ENCODE assay signal across 38 cellular contexts in the genomic region with DNA sequence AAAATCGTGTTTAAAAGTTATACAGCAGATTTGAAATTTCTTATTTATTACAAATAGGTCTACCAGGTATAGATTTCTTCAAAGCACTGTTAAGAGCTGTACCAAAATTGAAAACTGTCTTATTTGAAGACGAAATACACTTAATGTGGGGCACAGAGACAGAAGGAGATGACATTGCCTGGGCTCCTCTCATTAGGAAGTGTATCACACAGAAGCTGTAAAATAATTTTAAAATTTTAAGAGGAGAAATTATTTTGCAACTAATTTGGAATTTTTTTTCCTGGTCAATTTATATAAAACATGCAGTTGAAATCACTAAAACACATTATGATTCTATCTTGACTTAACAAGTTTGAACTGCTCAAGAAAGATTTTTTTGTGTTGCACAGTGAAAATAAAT.
"Had no signal": no experiment of that assay in that cellular context is flagged by ENCODE, and none has a peak within 500 bp of the region (broad histone marks: within the 10 kb centered on the region; RNA-seq: fewer than 3 reads in every experiment).

No MANE protein-coding gene starts in this region.

- H3K27ac Mint-ChIP-seq: activated CD4-positive, alpha-beta memory T cell treated with anti-CD3 and anti-CD28 coated beads for 36 hours; activated CD4-positive, alpha-beta T cell treated with anti-CD3 and anti-CD28 coated beads for 36 hours; activated CD4-positive, alpha-beta T cell treated with anti-CD3 and anti-CD28 coated beads, Interleukin-2, amount 10 ng/mL, durations not matched to agents 24 days and 14 days; activated CD8-positive, alpha-beta memory T cell treated with anti-CD3 and anti-CD28 coated beads, Interleukin-2, amount 10 ng/mL, durations not matched to agents 7 days and 5 days; activated CD8-positive, alpha-beta T cell treated with anti-CD3 and anti-CD28 coated beads, Interleukin-2, amount 10 ng/mL, durations not matched to agents 7 days and 5 days; activated naive CD4-positive, alpha-beta T cell treated with anti-CD3 and anti-CD28 coated beads for 36 hours; activated naive CD4-positive, alpha-beta T cell treated with anti-CD3 and anti-CD28 coated beads, Interleukin-2, amount 50 U/mL, for 24 hours; activated naive CD8-positive, alpha-beta T cell treated with anti-CD3 and anti-CD28 coated beads for 36 hours; activated naive CD8-positive, alpha-beta T cell treated with anti-CD3 and anti-CD28 coated beads, Interleukin-2, amount 50 U/mL, for 24 hours; activated T-helper 1 cell treated with anti-CD3 and anti-CD28 coated beads, Interleukin-12 subunit alpha, Interleukin-12 subunit beta, Interleukin-2, Interleukin-4 antibody, amounts not matched to agents 30 ng/mL and 10 ng/mL and 1 ng/mL, durations not matched to agents 14 hours and 24 hours and 36 hours; activated T-helper 2 cell treated with anti-CD3 and anti-CD28 coated beads, Interferon-gamma antibody, Interleukin-2, Interleukin-4, amounts not matched to agents 10 μg/mL and 5 μg/mL and 100 μg/mL, durations not matched to agents 14 hours and 24 hours and 36 hours; T-helper 17 cell; T-helper 2 cell treated with Interferon-gamma antibody and Interleukin-4, amounts not matched to agents 5 μg/mL and 100 μg/mL, for 36 hours had no signal

- H3K36me3 ChIP-seq: adrenal gland, breast epithelium, cardiac muscle cell, esophagus muscularis mucosa, gastrocnemius medialis, heart left ventricle, WERI-Rb-1 had no signal

- H3K9me3 ChIP-seq: adrenal gland, body of pancreas, breast epithelium, esophagus muscularis mucosa, gastrocnemius medialis, heart left ventricle had no signal

- H3K4me3 Mint-ChIP-seq: activated CD4-positive, alpha-beta memory T cell treated with anti-CD3 and anti-CD28 coated beads for 36 hours; activated CD4-positive, alpha-beta T cell treated with anti-CD3 and anti-CD28 coated beads for 36 hours; activated CD4-positive, alpha-beta T cell treated with anti-CD3 and anti-CD28 coated beads, Interleukin-2, amount 10 ng/mL, durations not matched to agents 24 days and 14 days; activated CD8-positive, alpha-beta memory T cell treated with anti-CD3 and anti-CD28 coated beads, Interleukin-2, amount 10 ng/mL, durations not matched to agents 7 days and 5 days; activated CD8-positive, alpha-beta T cell treated with anti-CD3 and anti-CD28 coated beads, Interleukin-2, amount 10 ng/mL, durations not matched to agents 7 days and 5 days; activated naive CD4-positive, alpha-beta T cell treated with anti-CD3 and anti-CD28 coated beads for 36 hours; activated naive CD4-positive, alpha-beta T cell treated with anti-CD3 and anti-CD28 coated beads, Interleukin-2, amount 50 U/mL, for 24 hours; activated naive CD8-positive, alpha-beta T cell treated with anti-CD3 and anti-CD28 coated beads for 36 hours; activated naive CD8-positive, alpha-beta T cell treated with anti-CD3 and anti-CD28 coated beads, Interleukin-2, amount 50 U/mL, for 24 hours; activated T-helper 1 cell treated with anti-CD3 and anti-CD28 coated beads, Interleukin-12 subunit alpha, Interleukin-12 subunit beta, Interleukin-2, Interleukin-4 antibody, amounts not matched to agents 30 ng/mL and 10 ng/mL and 1 ng/mL, durations not matched to agents 14 hours and 24 hours and 36 hours; T-helper 17 cell; T-helper 2 cell treated with Interferon-gamma antibody and Interleukin-4, amounts not matched to agents 5 μg/mL and 100 μg/mL, for 36 hours had no signal

- H3K4me3 ChIP-seq: adrenal gland, body of pancreas, breast epithelium, cardiac muscle cell, esophagus muscularis mucosa, gastrocnemius medialis, heart left ventricle had no signal

- H3K9me3 Mint-ChIP-seq: activated CD4-positive, alpha-beta memory T cell treated with anti-CD3 and anti-CD28 coated beads for 36 hours; activated CD4-positive, alpha-beta T cell treated with anti-CD3 and anti-CD28 coated beads, Interleukin-2, amount 10 ng/mL, durations not matched to agents 24 days and 14 days; activated naive CD4-positive, alpha-beta T cell treated with anti-CD3 and anti-CD28 coated beads for 36 hours; activated naive CD4-positive, alpha-beta T cell treated with anti-CD3 and anti-CD28 coated beads, Interleukin-2, amount 50 U/mL, for 24 hours; activated naive CD8-positive, alpha-beta T cell treated with anti-CD3 and anti-CD28 coated beads for 36 hours; activated naive CD8-positive, alpha-beta T cell treated with anti-CD3 and anti-CD28 coated beads, Interleukin-2, amount 50 U/mL, for 24 hours; activated T-helper 1 cell treated with anti-CD3 and anti-CD28 coated beads, Interleukin-12 subunit alpha, Interleukin-12 subunit beta, Interleukin-2, Interleukin-4 antibody, amounts not matched to agents 30 ng/mL and 10 ng/mL and 1 ng/mL, durations not matched to agents 14 hours and 24 hours and 36 hours; activated T-helper 2 cell treated with anti-CD3 and anti-CD28 coated beads, Interferon-gamma antibody, Interleukin-2, Interleukin-4, amounts not matched to agents 10 μg/mL and 5 μg/mL and 100 μg/mL, durations not matched to agents 14 hours and 24 hours and 36 hours; T-helper 2 cell treated with Interferon-gamma antibody and Interleukin-4, amounts not matched to agents 5 μg/mL and 100 μg/mL, for 36 hours had no signal

- H3K4me1 Mint-ChIP-seq: activated CD4-positive, alpha-beta T cell treated with anti-CD3 and anti-CD28 coated beads for 36 hours; activated CD4-positive, alpha-beta T cell treated with anti-CD3 and anti-CD28 coated beads, Interleukin-2, amount 10 ng/mL, durations not matched to agents 24 days and 14 days; activated CD8-positive, alpha-beta memory T cell treated with anti-CD3 and anti-CD28 coated beads, Interleukin-2, amount 10 ng/mL, durations not matched to agents 7 days and 5 days; activated naive CD4-positive, alpha-beta T cell treated with anti-CD3 and anti-CD28 coated beads, Interleukin-2, amount 50 U/mL, for 24 hours; activated naive CD8-positive, alpha-beta T cell treated with anti-CD3 and anti-CD28 coated beads for 36 hours; activated naive CD8-positive, alpha-beta T cell treated with anti-CD3 and anti-CD28 coated beads, Interleukin-2, amount 50 U/mL, for 24 hours; T-helper 17 cell had no signal

- H3K36me3 Mint-ChIP-seq: activated CD4-positive, alpha-beta memory T cell treated with anti-CD3 and anti-CD28 coated beads for 36 hours; activated CD8-positive, alpha-beta memory T cell treated with anti-CD3 and anti-CD28 coated beads, Interleukin-2, amount 10 ng/mL, durations not matched to agents 7 days and 5 days; activated naive CD4-positive, alpha-beta T cell treated with anti-CD3 and anti-CD28 coated beads, Interleukin-2, amount 50 U/mL, for 24 hours; activated naive CD8-positive, alpha-beta T cell treated with anti-CD3 and anti-CD28 coated beads for 36 hours had no signal

- H3K4me1 ChIP-seq: adrenal gland, body of pancreas, breast epithelium, foreskin keratinocyte, gastrocnemius medialis, heart left ventricle had no signal

- H3K27me3 Mint-ChIP-seq: activated CD4-positive, alpha-beta memory T cell treated with anti-CD3 and anti-CD28 coated beads for 36 hours; activated CD4-positive, alpha-beta T cell treated with anti-CD3 and anti-CD28 coated beads for 36 hours; activated CD4-positive, alpha-beta T cell treated with anti-CD3 and anti-CD28 coated beads, Interleukin-2, amount 10 ng/mL, durations not matched to agents 24 days and 14 days; activated CD8-positive, alpha-beta memory T cell treated with anti-CD3 and anti-CD28 coated beads, Interleukin-2, amount 10 ng/mL, durations not matched to agents 7 days and 5 days; activated naive CD4-positive, alpha-beta T cell treated with anti-CD3 and anti-CD28 coated beads, Interleukin-2, amount 50 U/mL, for 24 hours; activated naive CD8-positive, alpha-beta T cell treated with anti-CD3 and anti-CD28 coated beads for 36 hours; activated naive CD8-positive, alpha-beta T cell treated with anti-CD3 and anti-CD28 coated beads, Interleukin-2, amount 50 U/mL, for 24 hours; T-helper 17 cell had no signal

- H3K27ac ChIP-seq: adrenal gland, body of pancreas, breast epithelium, cardiac muscle cell, esophagus muscularis mucosa, foreskin keratinocyte, gastrocnemius medialis, heart left ventricle, WERI-Rb-1 had no signal

- H3K27me3 ChIP-seq: adrenal gland, body of pancreas, breast epithelium, cardiac muscle cell, esophagus muscularis mucosa, foreskin keratinocyte, gastrocnemius medialis, heart left ventricle had no signal

- DNase-seq: activated CD4-positive, alpha-beta memory T cell treated with anti-CD3 and anti-CD28 coated beads for 36 hours; activated CD4-positive, alpha-beta T cell treated with anti-CD3 and anti-CD28 coated beads for 36 hours; activated CD4-positive, alpha-beta T cell treated with anti-CD3 and anti-CD28 coated beads, Interleukin-2, amount 10 ng/mL, durations not matched to agents 24 days and 14 days; activated CD4-positive, CD25-positive, alpha-beta regulatory T cell; activated CD4-positive, CD25-positive, alpha-beta regulatory T cell treated with anti-CD3 and anti-CD28 coated beads, Interleukin-2, amount 50 U/mL, for 72 hours; activated CD8-positive, alpha-beta memory T cell treated with anti-CD3 and anti-CD28 coated beads, Interleukin-2, amount 10 ng/mL, durations not matched to agents 7 days and 5 days; activated CD8-positive, alpha-beta memory T cell treated with anti-CD3 and anti-CD28 coated beads, Interleukin-2, amount 50 U/mL, for 4 hours; activated CD8-positive, alpha-beta T cell treated with anti-CD3 and anti-CD28 coated beads, Interleukin-2, amount 10 ng/mL, durations not matched to agents 7 days and 5 days; activated effector memory CD4-positive, alpha-beta T cell treated with anti-CD3 and anti-CD28 coated beads, Interleukin-2, amount 50 U/mL, for 16 hours; activated naive CD4-positive, alpha-beta T cell treated with anti-CD3 and anti-CD28 coated beads for 36 hours; activated naive CD8-positive, alpha-beta T cell treated with anti-CD3 and anti-CD28 coated beads for 36 hours; activated naive CD8-positive, alpha-beta T cell treated with anti-CD3 and anti-CD28 coated beads, Interleukin-2, amount 50 U/mL, for 24 hours; activated T-cell treated with anti-CD3 and anti-CD28 coated beads, Interleukin-2, amount 50 U/mL, for 1 hour; activated T-cell treated with anti-CD3 and anti-CD28 coated beads, Interleukin-2, amount 50 U/mL, for 48 hours; adrenal gland; amygdala; aorta; body of pancreas; central memory CD4-positive, alpha-beta T cell; cortex of kidney; dermis blood vessel endothelial cell; effector CD8-positive, alpha-beta T cell; erythroblast; foreskin keratinocyte; gastrocnemius medialis; glutamatergic neuron; heart left ventricle; T-helper 1 cell; T-helper 17 cell; T1000; WERI-Rb-1 had no signal
